1 cellular context compared by ENCODE assay signal in the genomic region with DNA sequence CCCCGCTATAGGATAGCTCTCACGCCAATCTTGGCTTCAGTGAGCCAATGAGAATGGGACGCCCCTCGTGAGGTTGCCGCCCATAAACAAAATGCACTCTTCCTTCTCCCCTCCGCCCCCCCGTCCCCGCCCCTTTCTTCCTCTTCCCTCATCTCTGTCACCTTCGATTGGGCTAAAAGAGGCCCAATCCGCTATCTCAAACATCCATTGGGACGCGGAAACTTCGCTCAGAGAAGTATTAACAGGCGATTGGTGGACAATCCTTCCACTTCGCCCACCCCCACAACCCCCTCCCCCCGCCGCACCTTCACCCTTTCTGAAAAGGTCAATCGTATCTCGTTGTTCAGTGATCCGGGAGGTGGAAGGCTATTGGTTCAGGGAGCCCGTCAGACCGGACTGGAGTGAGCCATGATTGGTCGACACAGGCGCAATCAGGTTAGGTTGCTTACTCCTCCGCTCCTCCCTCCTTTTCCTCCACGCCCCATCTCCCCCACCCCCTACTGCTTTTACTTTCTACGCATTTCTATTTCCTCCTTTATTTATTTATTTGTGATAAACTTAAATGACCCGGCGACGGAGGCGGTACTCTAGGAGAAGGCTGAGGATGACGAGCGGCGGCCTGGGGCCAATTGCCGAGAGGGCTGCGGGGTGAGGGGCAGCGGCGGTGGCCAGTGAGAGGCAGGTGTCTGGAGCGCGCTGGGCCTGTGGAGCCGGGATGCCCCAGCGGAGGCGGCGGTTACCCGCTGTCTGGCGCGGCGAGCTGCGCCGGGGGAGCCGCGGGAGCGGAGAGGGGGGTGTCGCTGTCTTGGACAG.
TF ChIP-seq lines count a peak whose summit lies in the region.

No MANE protein-coding gene starts in this region.

TF ChIP-seq in GM12878, 131 proteins besides CTCF, POLR2A, EP300 and RAD21 (continued from another document and continues in another):
- TF ChIP-seq, protein P1, sequence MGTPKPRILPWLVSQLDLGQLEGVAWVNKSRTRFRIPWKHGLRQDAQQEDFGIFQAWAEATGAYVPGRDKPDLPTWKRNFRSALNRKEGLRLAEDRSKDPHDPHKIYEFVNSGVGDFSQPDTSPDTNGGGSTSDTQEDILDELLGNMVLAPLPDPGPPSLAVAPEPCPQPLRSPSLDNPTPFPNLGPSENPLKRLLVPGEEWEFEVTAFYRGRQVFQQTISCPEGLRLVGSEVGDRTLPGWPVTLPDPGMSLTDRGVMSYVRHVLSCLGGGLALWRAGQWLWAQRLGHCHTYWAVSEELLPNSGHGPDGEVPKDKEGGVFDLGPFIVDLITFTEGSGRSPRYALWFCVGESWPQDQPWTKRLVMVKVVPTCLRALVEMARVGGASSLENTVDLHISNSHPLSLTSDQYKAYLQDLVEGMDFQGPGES (IDR thresholded peaks at IDR 0.05) = peak; percentile 88
- TF ChIP-seq CBX5 (IDR thresholded peaks at IDR 0.05; ENCODE audit: low read depth) (0 out of 2 replicates have a peak, but pooled peaks have one; percentile 25), ZNF207 (IDR thresholded peaks at IDR 0.05; ENCODE audit: borderline replicate concordance) (peak; percentile 76; the same call in 1 of the 2 replicates), NR2C1 (IDR thresholded peaks at IDR 0.05) (peak; percentile 82), CBFB (IDR thresholded peaks at IDR 0.05; ENCODE audit: low read depth) (no peak), CHD2 (IDR thresholded peaks at IDR 0.05; ENCODE audit: borderline replicate concordance, low read depth, low read length) (peak; percentile 83), ZNF622 (IDR thresholded peaks at IDR 0.05) (peak; percentile 62), STAT3 (IDR thresholded peaks at IDR 0.05; ENCODE audit: low read depth, low read length) (no peak), NBN (IDR thresholded peaks at IDR 0.05) (0 out of 2 replicates have a peak, but pooled peaks have one; percentile 71), YBX1 (IDR thresholded peaks at IDR 0.05) (no peak), BRCA1 (IDR thresholded peaks at IDR 0.05; ENCODE audit: low read depth, low read length) (no peak), TCF3 (IDR thresholded peaks at IDR 0.05; ENCODE audit: borderline replicate concordance, insufficient read depth, low read depth, low read length) (0 out of 2 replicates have a peak, but pooled peaks have one; percentile 26), KAT2A (conservative IDR thresholded peaks at IDR 0.05; ENCODE audit: control insufficient read depth, low read depth, low read length) (no peak), RELA (IDR thresholded peaks at IDR 0.05; ENCODE audit: borderline replicate concordance, partially characterized antibody) (no peak), SRF (IDR thresholded peaks at IDR 0.05; ENCODE audit: low read depth in 2 of 2, low read length in 2 of 2) (no peak), SIN3A (IDR thresholded peaks at IDR 0.05; ENCODE audit: low read depth, low read length) (peak; percentile 65), ZNF217 (IDR thresholded peaks at IDR 0.05) (no peak), IRF4 (IDR thresholded peaks at IDR 0.05; ENCODE audit: low read depth, low read length) (no peak), NR2F1 (conservative IDR thresholded peaks at IDR 0.05) (peak; percentile 85), HCFC1 (IDR thresholded peaks at IDR 0.05; ENCODE audit: low read length) (no peak; the same call in 1 of the 2 replicates), ZBED1 (IDR thresholded peaks at IDR 0.05; ENCODE audit: borderline replicate concordance) (no peak), BHLHE40 (IDR thresholded peaks at IDR 0.05; ENCODE audit: borderline replicate concordance in 1 of 2, low read depth in 2 of 2, low read length in 1 of 2) (peak in 1 of 2 experiments; percentile 63; a peak in 2 of 4 replicates), GATAD2B (conservative IDR thresholded peaks at IDR 0.05; ENCODE audit: low read depth) (peak; percentile 76)
- TF ChIP-seq, protein P2, sequence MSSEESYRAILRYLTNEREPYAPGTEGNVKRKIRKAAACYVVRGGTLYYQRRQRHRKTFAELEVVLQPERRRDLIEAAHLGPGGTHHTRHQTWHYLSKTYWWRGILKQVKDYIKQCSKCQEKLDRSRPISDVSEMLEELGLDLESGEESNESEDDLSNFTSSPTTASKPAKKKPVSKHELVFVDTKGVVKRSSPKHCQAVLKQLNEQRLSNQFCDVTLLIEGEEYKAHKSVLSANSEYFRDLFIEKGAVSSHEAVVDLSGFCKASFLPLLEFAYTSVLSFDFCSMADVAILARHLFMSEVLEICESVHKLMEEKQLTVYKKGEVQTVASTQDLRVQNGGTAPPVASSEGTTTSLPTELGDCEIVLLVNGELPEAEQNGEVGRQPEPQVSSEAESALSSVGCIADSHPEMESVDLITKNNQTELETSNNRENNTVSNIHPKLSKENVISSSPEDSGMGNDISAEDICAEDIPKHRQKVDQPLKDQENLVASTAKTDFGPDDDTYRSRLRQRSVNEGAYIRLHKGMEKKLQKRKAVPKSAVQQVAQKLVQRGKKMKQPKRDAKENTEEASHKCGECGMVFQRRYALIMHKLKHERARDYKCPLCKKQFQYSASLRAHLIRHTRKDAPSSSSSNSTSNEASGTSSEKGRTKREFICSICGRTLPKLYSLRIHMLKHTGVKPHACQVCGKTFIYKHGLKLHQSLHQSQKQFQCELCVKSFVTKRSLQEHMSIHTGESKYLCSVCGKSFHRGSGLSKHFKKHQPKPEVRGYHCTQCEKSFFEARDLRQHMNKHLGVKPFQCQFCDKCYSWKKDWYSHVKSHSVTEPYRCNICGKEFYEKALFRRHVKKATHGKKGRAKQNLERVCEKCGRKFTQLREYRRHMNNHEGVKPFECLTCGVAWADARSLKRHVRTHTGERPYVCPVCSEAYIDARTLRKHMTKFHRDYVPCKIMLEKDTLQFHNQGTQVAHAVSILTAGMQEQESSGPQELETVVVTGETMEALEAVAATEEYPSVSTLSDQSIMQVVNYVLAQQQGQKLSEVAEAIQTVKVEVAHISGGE (CRISPR knock-in tag; IDR thresholded peaks at IDR 0.05) = no peak
- TF ChIP-seq, protein P3, sequence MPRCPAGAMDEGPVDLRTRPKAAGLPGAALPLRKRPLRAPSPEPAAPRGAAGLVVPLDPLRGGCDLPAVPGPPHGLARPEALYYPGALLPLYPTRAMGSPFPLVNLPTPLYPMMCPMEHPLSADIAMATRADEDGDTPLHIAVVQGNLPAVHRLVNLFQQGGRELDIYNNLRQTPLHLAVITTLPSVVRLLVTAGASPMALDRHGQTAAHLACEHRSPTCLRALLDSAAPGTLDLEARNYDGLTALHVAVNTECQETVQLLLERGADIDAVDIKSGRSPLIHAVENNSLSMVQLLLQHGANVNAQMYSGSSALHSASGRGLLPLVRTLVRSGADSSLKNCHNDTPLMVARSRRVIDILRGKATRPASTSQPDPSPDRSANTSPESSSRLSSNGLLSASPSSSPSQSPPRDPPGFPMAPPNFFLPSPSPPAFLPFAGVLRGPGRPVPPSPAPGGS (IDR thresholded peaks at IDR 0.05; ENCODE audit: borderline replicate concordance, insufficient read depth, low read depth, low read length, poor library complexity, severe bottlenecking) = no peak
- TF ChIP-seq, protein P4, sequence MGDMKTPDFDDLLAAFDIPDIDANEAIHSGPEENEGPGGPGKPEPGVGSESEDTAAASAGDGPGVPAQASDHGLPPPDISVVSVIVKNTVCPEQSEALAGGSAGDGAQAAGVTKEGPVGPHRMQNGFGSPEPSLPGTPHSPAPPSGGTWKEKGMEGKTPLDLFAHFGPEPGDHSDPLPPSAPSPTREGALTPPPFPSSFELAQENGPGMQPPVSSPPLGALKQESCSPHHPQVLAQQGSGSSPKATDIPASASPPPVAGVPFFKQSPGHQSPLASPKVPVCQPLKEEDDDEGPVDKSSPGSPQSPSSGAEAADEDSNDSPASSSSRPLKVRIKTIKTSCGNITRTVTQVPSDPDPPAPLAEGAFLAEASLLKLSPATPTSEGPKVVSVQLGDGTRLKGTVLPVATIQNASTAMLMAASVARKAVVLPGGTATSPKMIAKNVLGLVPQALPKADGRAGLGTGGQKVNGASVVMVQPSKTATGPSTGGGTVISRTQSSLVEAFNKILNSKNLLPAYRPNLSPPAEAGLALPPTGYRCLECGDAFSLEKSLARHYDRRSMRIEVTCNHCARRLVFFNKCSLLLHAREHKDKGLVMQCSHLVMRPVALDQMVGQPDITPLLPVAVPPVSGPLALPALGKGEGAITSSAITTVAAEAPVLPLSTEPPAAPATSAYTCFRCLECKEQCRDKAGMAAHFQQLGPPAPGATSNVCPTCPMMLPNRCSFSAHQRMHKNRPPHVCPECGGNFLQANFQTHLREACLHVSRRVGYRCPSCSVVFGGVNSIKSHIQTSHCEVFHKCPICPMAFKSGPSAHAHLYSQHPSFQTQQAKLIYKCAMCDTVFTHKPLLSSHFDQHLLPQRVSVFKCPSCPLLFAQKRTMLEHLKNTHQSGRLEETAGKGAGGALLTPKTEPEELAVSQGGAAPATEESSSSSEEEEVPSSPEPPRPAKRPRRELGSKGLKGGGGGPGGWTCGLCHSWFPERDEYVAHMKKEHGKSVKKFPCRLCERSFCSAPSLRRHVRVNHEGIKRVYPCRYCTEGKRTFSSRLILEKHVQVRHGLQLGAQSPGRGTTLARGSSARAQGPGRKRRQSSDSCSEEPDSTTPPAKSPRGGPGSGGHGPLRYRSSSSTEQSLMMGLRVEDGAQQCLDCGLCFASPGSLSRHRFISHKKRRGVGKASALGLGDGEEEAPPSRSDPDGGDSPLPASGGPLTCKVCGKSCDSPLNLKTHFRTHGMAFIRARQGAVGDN (IDR thresholded peaks at IDR 0.05) = no peak
- TF ChIP-seq, protein P5, sequence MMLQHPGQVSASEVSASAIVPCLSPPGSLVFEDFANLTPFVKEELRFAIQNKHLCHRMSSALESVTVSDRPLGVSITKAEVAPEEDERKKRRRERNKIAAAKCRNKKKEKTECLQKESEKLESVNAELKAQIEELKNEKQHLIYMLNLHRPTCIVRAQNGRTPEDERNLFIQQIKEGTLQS (IDR thresholded peaks at IDR 0.05; ENCODE audit: borderline replicate concordance, extremely low read depth, low read depth, low read length) = no peak
- TF ChIP-seq, protein P6, sequence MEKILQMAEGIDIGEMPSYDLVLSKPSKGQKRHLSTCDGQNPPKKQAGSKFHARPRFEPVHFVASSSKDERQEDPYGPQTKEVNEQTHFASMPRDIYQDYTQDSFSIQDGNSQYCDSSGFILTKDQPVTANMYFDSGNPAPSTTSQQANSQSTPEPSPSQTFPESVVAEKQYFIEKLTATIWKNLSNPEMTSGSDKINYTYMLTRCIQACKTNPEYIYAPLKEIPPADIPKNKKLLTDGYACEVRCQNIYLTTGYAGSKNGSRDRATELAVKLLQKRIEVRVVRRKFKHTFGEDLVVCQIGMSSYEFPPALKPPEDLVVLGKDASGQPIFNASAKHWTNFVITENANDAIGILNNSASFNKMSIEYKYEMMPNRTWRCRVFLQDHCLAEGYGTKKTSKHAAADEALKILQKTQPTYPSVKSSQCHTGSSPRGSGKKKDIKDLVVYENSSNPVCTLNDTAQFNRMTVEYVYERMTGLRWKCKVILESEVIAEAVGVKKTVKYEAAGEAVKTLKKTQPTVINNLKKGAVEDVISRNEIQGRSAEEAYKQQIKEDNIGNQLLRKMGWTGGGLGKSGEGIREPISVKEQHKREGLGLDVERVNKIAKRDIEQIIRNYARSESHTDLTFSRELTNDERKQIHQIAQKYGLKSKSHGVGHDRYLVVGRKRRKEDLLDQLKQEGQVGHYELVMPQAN (conservative IDR thresholded peaks at IDR 0.05) = peak; percentile 72; the same call in 1 of the 2 replicates
- TF ChIP-seq, protein P7, sequence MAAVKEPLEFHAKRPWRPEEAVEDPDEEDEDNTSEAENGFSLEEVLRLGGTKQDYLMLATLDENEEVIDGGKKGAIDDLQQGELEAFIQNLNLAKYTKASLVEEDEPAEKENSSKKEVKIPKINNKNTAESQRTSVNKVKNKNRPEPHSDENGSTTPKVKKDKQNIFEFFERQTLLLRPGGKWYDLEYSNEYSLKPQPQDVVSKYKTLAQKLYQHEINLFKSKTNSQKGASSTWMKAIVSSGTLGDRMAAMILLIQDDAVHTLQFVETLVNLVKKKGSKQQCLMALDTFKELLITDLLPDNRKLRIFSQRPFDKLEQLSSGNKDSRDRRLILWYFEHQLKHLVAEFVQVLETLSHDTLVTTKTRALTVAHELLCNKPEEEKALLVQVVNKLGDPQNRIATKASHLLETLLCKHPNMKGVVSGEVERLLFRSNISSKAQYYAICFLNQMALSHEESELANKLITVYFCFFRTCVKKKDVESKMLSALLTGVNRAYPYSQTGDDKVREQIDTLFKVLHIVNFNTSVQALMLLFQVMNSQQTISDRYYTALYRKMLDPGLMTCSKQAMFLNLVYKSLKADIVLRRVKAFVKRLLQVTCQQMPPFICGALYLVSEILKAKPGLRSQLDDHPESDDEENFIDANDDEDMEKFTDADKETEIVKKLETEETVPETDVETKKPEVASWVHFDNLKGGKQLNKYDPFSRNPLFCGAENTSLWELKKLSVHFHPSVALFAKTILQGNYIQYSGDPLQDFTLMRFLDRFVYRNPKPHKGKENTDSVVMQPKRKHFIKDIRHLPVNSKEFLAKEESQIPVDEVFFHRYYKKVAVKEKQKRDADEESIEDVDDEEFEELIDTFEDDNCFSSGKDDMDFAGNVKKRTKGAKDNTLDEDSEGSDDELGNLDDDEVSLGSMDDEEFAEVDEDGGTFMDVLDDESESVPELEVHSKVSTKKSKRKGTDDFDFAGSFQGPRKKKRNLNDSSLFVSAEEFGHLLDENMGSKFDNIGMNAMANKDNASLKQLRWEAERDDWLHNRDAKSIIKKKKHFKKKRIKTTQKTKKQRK (IDR thresholded peaks at IDR 0.05; ENCODE audit: low read depth, low read length) = peak; percentile 71
- TF ChIP-seq, protein P8, sequence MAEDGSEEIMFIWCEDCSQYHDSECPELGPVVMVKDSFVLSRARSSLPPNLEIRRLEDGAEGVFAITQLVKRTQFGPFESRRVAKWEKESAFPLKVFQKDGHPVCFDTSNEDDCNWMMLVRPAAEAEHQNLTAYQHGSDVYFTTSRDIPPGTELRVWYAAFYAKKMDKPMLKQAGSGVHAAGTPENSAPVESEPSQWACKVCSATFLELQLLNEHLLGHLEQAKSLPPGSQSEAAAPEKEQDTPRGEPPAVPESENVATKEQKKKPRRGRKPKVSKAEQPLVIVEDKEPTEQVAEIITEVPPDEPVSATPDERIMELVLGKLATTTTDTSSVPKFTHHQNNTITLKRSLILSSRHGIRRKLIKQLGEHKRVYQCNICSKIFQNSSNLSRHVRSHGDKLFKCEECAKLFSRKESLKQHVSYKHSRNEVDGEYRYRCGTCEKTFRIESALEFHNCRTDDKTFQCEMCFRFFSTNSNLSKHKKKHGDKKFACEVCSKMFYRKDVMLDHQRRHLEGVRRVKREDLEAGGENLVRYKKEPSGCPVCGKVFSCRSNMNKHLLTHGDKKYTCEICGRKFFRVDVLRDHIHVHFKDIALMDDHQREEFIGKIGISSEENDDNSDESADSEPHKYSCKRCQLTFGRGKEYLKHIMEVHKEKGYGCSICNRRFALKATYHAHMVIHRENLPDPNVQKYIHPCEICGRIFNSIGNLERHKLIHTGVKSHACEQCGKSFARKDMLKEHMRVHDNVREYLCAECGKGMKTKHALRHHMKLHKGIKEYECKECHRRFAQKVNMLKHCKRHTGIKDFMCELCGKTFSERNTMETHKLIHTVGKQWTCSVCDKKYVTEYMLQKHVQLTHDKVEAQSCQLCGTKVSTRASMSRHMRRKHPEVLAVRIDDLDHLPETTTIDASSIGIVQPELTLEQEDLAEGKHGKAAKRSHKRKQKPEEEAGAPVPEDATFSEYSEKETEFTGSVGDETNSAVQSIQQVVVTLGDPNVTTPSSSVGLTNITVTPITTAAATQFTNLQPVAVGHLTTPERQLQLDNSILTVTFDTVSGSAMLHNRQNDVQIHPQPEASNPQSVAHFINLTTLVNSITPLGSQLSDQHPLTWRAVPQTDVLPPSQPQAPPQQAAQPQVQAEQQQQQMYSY (CRISPR knock-in tag; IDR thresholded peaks at IDR 0.05) = no peak
